8 cellular contexts compared by ENCODE assay signal in genomic region chr3:13414040-13414729, GRCh38. TPM values are rescaled to one million over a fixed set of nuclear protein-coding genes. Genes with fewer than 3 reads are reported as not detected.
DNase-seq lines count a peak whose midpoint lies in the region; ATAC-seq, FAIRE-seq and TF ChIP-seq lines count a peak whose summit lies in the region.

No MANE protein-coding gene starts in this region.

- H3K27ac Mint-ChIP-seq in stimulated activated memory B cell treated with anti-CD40 and anti-IgM and Interleukin-4, amounts not matched to agents 10 μg/mL and 1 μg/mL and 100 μg/mL, for 72 hours: peak overlapping the region; percentile 92
- H3K27ac Mint-ChIP-seq in neural progenitor cell: no peak overlapping the region

- peaks cover 3% of the 10 kb centered on the region for H3K27me3 ChIP-seq in neural progenitor cell

- peaks cover 54% of the 10 kb centered on the region for H4K20me1 ChIP-seq in neural progenitor cell (ENCODE audit: low read depth)

- H3K4me1 ChIP-seq in HEK293 (ENCODE audit: control insufficient read depth, insufficient read depth, low read length) (peaks cover 4% of the 10 kb centered on the region), kidney (ENCODE audit: control insufficient read depth in 1 of 2, insufficient read depth in 1 of 2, low read depth in 1 of 2, low read length in 2 of 2) (peaks cover 0 to 8% of the 10 kb centered on the region in 2 donors), neural progenitor cell (peaks cover 12% of the 10 kb centered on the region)

- H3K27me3 Mint-ChIP-seq in stimulated activated memory B cell treated with anti-CD40 and anti-IgM and Interleukin-4, amounts not matched to agents 10 μg/mL and 1 μg/mL and 100 μg/mL, for 72 hours: no peaks in the 10 kb centered on the region
- H3K27me3 Mint-ChIP-seq in neural progenitor cell (ENCODE audit: insufficient read depth, low read depth): peaks cover 6% of the 10 kb centered on the region

- no peaks in the 10 kb centered on the region for H3K9me3 Mint-ChIP-seq in stimulated activated memory B cell treated with anti-CD40 and anti-IgM and Interleukin-4, amounts not matched to agents 10 μg/mL and 1 μg/mL and 100 μg/mL, for 72 hours
- peaks cover 4% of the 10 kb centered on the region for H3K9me3 Mint-ChIP-seq in neural progenitor cell

- H3K9me3 ChIP-seq in HEK293 (ENCODE audit: control insufficient read depth, insufficient read depth, low read depth, low read length): no peaks in the 10 kb centered on the region
- no peaks in the 10 kb centered on the region for H3K9me3 ChIP-seq in kidney (ENCODE audit: control insufficient read depth in 1 of 2, low read length in 2 of 2)
- no peaks in the 10 kb centered on the region for H3K9me3 ChIP-seq in neural progenitor cell (ENCODE audit: low read depth)

- FAIRE-seq in kidney (lab: Jason Lieb, UNC): no peak

- H3K4me1 Mint-ChIP-seq in stimulated activated memory B cell treated with anti-CD40 and anti-IgM and Interleukin-4, amounts not matched to agents 10 μg/mL and 1 μg/mL and 100 μg/mL, for 72 hours: peaks cover 68% of the 10 kb centered on the region
- peaks cover 29% of the 10 kb centered on the region for H3K4me1 Mint-ChIP-seq in neural progenitor cell

- peak; percentile 90 for ATAC-seq in GM18499 (IDR thresholded peaks at IDR 0.05; ENCODE audit: insufficient read depth, unreplicated experiment)
- peak; percentile 98 for ATAC-seq in stimulated activated memory B cell treated with anti-CD40 and anti-IgM and Interleukin-4, amounts not matched to agents 10 μg/mL and 1 μg/mL and 100 μg/mL, for 72 hours

- POLR2A ChIA-PET in HEK293 (lab: Yijun Ruan, JAX): no interaction called here

- H3K36me3 ChIP-seq in HEK293 (ENCODE audit: control insufficient read depth in 2 of 2, insufficient read depth in 1 of 2, low read length in 2 of 2) (peaks cover 0 to 28% of the 10 kb centered on the region in 2 experiments; a peak in 2 of 3 replicates), kidney (ENCODE audit: control insufficient read depth in 1 of 2, insufficient read depth in 2 of 2, low read length in 2 of 2) (no peaks in the 10 kb centered on the region), neural progenitor cell (no peaks in the 10 kb centered on the region)

- intact Hi-C loops in kidney (cut with DNase I): no loop called here

- DNase-seq in MV-4-11 (lab: John Stamatoyannopoulos, UW) (peak; percentile 99), activated T-cell treated with anti-CD3 and anti-CD28 coated beads for 1 hour (ENCODE audit: low read depth) (peak; percentile 47), kidney (peak; percentile 83), neural progenitor cell (ENCODE audit: low spot score) (no peak), DMS 273 treated with DMSO at 0.1 percent for 48 hours (lab: John Stamatoyannopoulos, UW) (no peak)

- H3K36me3 Mint-ChIP-seq in stimulated activated memory B cell treated with anti-CD40 and anti-IgM and Interleukin-4, amounts not matched to agents 10 μg/mL and 1 μg/mL and 100 μg/mL, for 72 hours: peaks cover 7% of the 10 kb centered on the region
- H3K36me3 Mint-ChIP-seq in neural progenitor cell: no peaks in the 10 kb centered on the region

- TF ChIP-seq CTCF in HEK293 (tag by site-specific recombination; IDR thresholded peaks at IDR 0.05) (no peak), kidney (IDR thresholded peaks at IDR 0.05; ENCODE audit: borderline replicate concordance, extremely low read depth, insufficient read depth) (no peak), neural progenitor cell (IDR thresholded peaks at IDR 0.05) (no peak)

- H3K4me2 ChIP-seq in neural progenitor cell: no peak overlapping the region

- H3K27ac ChIP-seq in HEK293 (ENCODE audit: extremely low read depth, low read depth, low read length): no peak overlapping the region
- no peak overlapping the region for H3K27ac ChIP-seq in kidney (ENCODE audit: low read depth in 2 of 2, low read length in 2 of 2)
- no peak overlapping the region for H3K27ac ChIP-seq in neural progenitor cell

- H3F3A ChIP-seq in neural progenitor cell (ENCODE audit: low read depth): no peaks in the 10 kb centered on the region

- CTCF ChIA-PET in HEK293 (lab: Yijun Ruan, JAX): no interaction called here

- H3K9ac ChIP-seq in kidney (ENCODE audit: low read length in 2 of 2) (no peak overlapping the region), neural progenitor cell (no peak overlapping the region)

- H3K4me3 Mint-ChIP-seq in stimulated activated memory B cell treated with anti-CD40 and anti-IgM and Interleukin-4, amounts not matched to agents 10 μg/mL and 1 μg/mL and 100 μg/mL, for 72 hours: peak overlapping the region; percentile 77
- no peak overlapping the region for H3K4me3 Mint-ChIP-seq in neural progenitor cell

- peaks cover 52% of the 10 kb centered on the region for H3K79me2 ChIP-seq in neural progenitor cell (ENCODE audit: low read depth)

- H3K4me3 ChIP-seq in HEK293 (ENCODE audit: low read depth, low read length) (no peak overlapping the region), kidney (ENCODE audit: low read length in 2 of 2) (no peak overlapping the region), neural progenitor cell (no peak overlapping the region)

- no peak overlapping the region for H2AFZ ChIP-seq in neural progenitor cell (replicated peaks)

TF ChIP-seq in HEK293, 187 proteins besides CTCF, POLR2A, EP300 and RAD21:
- TF ChIP-seq ZFHX2 (tag by site-specific recombination; conservative IDR thresholded peaks at IDR 0.05): no peak
- TF ChIP-seq ZNF843 (tag by site-specific recombination; IDR thresholded peaks at IDR 0.05): no peak
- TF ChIP-seq ZBTB10 (tag by site-specific recombination; IDR thresholded peaks at IDR 0.05): no peak
- no peak for TF ChIP-seq YY2 (tag by site-specific recombination; IDR thresholded peaks at IDR 0.05)
- TF ChIP-seq ZBTB48 (tag by site-specific recombination; IDR thresholded peaks at IDR 0.05): no peak
- peak; percentile 22; the same call in 1 of the 2 replicates for TF ChIP-seq SP2 (tag by site-specific recombination; IDR thresholded peaks at IDR 0.05)
- TF ChIP-seq ZNF132 (tag by site-specific recombination; IDR thresholded peaks at IDR 0.05; ENCODE audit: borderline replicate concordance): no peak
- TF ChIP-seq ZNF449 (tag by site-specific recombination; IDR thresholded peaks at IDR 0.05): no peak
- TF ChIP-seq ZBTB1 (tag by site-specific recombination; IDR thresholded peaks at IDR 0.05): no peak
- no peak for TF ChIP-seq ZNF174 (tag by site-specific recombination; IDR thresholded peaks at IDR 0.05)
- peak; percentile 64 for TF ChIP-seq ZNF623 (tag by site-specific recombination; IDR thresholded peaks at IDR 0.05)
- no peak for TF ChIP-seq ZNF549 (tag by site-specific recombination; IDR thresholded peaks at IDR 0.05)
- TF ChIP-seq ZFP69B (tag by site-specific recombination; IDR thresholded peaks at IDR 0.05): no peak
- peak; percentile 92 for TF ChIP-seq KLF1 (tag by site-specific recombination; IDR thresholded peaks at IDR 0.05)
- TF ChIP-seq PRDM1 (tag by site-specific recombination; IDR thresholded peaks at IDR 0.05): peak; percentile 80

RNA-seq across cellular contexts. Expression of gene NUP210, which starts 5.9 kb away (rescaled TPM):
- total RNA-seq in kidney (22.9 TPM), neural progenitor cell (ENCODE audit: low replicate concordance) (37.1 and 78.9 TPM in 2 replicates)
- 5.6 TPM for polyA plus RNA-seq in kidney (ENCODE audit: insufficient read depth, low read depth, low replicate concordance)

Comparison
In these comparisons a context has a peak if more than half of its experiments do, and no peak if none do; other contexts are left out.
1. DNase-seq: peak in MV-4-11 (single experiment), activated T-cell treated with anti-CD3 and anti-CD28 coated beads for 1 hour (single experiment) and kidney (single experiment); none in neural progenitor cell (single experiment) and DMS 273 treated with DMSO at 0.1 percent for 48 hours (single experiment).